Comparison of ENCODE assay signal across 7 cellular contexts in genomic region chr20:53593466-53594007, GRCh38. TPM values are rescaled to one million over a fixed set of nuclear protein-coding genes. Genes with fewer than 3 reads are reported as not detected.
A peak's percentile ranks its signal among the peaks of the same experiment; 100 is the strongest.
DNase-seq lines count a peak whose midpoint lies in the region; ATAC-seq lines count a peak whose summit lies in the region.
"Not testable (repeated sequence)": the region's sequence is repeated elsewhere in the genome, so short reads cannot be mapped to it uniquely, and the experiment has no call there.

ZNF217 (minus strand) TSS chr20:53593839; CDS start chr20:53582826, 11,013 bp downstream.

- intact Hi-C loops in sciatic nerve (cut with DNase I): not testable (repeated sequence)

- peak; percentile 13 for DNase-seq in NCI-H69 (lab: John Stamatoyannopoulos, UW)
- DNase-seq in activated CD4-positive, alpha-beta T cell treated with anti-CD3 and anti-CD28 coated beads, Interleukin-2, amount 50 U/mL, for 24 hours (ENCODE audit: low read depth in 1 of 2, low spot score in 1 of 2): peak; percentile 40 to 54
- DNase-seq in cerebellar cortex (ENCODE audit: low spot score): peak; percentile 30
- peak; percentile 54 for DNase-seq in iris pigment epithelial cell (ENCODE audit: low read depth)
- peak; percentile 87 for DNase-seq in sciatic nerve (ENCODE audit: low spot score)

- ATAC-seq in GM19023 (IDR thresholded peaks at IDR 0.05; ENCODE audit: unreplicated experiment) (peak; percentile 28), HG03066 (IDR thresholded peaks at IDR 0.05; ENCODE audit: low read depth, unreplicated experiment) (peak; percentile 27), sciatic nerve (peak; percentile 40)

RNA-seq across cellular contexts. Expression of gene ZNF217, which starts in this region (rescaled TPM):
- total RNA-seq in sciatic nerve: 34.9 TPM

Comparison
In these comparisons a context has a peak if more than half of its experiments do, and no peak if none do; other contexts are left out.
1. Peak in every context shown above with its lines: DNase-seq and ATAC-seq.
2. DNase-seq: peak in every context shown above with its lines; median percentile 87 in sciatic nerve; 54 in iris pigment epithelial cell; 47 in activated CD4-positive, alpha-beta T cell treated with anti-CD3 and anti-CD28 coated beads, Interleukin-2, amount 50 U/mL, for 24 hours; 30 in cerebellar cortex; 13 in NCI-H69.